13 cellular contexts compared by ENCODE assay signal in the genomic region with DNA sequence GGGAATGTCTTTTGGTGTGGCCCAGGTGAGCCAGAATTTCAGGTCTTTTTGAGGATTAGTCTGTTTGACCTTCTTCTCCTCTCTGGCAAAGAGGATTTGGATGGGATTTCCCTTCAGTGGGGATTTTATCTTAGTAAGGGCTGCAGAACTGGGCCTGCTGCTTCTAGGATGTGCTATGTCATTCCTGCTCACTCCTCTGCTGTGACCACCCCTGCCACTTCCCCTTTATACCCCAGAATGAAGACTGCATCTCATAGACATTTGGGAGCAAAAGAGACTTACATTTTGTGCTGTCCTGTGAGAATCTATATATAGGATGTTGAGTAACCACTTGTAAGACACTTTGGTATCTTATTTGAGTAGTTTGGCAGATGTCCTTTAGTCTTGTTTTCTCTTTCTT.
DNase-seq lines count a peak whose midpoint lies in the region; ATAC-seq and TF ChIP-seq lines count a peak whose summit lies in the region.
"Had no signal": no experiment of that assay in that cellular context is flagged by ENCODE, and none has a peak within 500 bp of the region (broad histone marks: within the 10 kb centered on the region; RNA-seq: fewer than 3 reads in every experiment).

No MANE protein-coding gene starts in this region.

- H3K36me3 Mint-ChIP-seq in immature natural killer cell (no peaks in the 10 kb centered on the region), osteocyte (ENCODE audit: unreplicated experiment) (no peaks in the 10 kb centered on the region)

- DNase-seq in AML-193 (lab: John Stamatoyannopoulos, UW) (peak; percentile 67 to 77), SJSA1 (ENCODE audit: low read depth in 1 of 2, low spot score in 2 of 2) (no peak), immature natural killer cell (no peak), HPDE6-E6E7 (ENCODE audit: extremely low spot score) (no peak), osteocyte (ENCODE audit: extremely low spot score, unreplicated experiment) (no peak), G401 (ENCODE audit: low spot score) (no peak), NCI-H748 treated with DMSO at 0.1 percent for 48 hours (lab: John Stamatoyannopoulos, UW) (no peak)
- DNase-seq: central memory CD4-positive, alpha-beta T cell; NCI-H2227 treated with DMSO at 0.1 percent for 48 hours; small intestine had no signal

- no peak for TF ChIP-seq CTCF in osteocyte (IDR thresholded peaks at IDR 0.05)

- peak overlapping the region; percentile 58 to 91 (median 86) for H3K27ac Mint-ChIP-seq in immature natural killer cell
- no peak overlapping the region for H3K27ac Mint-ChIP-seq in osteocyte (ENCODE audit: unreplicated experiment)

- H3K9me3 ChIP-seq in SJSA1 (replicated peaks) = no peaks in the 10 kb centered on the region

- in situ Hi-C loops in G401 (cut with HindIII; ENCODE audit: low sequenced_read_pairs) = no loop called here

- peak; percentile 20 for ATAC-seq in GM21737 (IDR thresholded peaks at IDR 0.05; ENCODE audit: unreplicated experiment)

- peak overlapping the region; percentile 78 for H3K27ac ChIP-seq in SJSA1
- H3K27ac ChIP-seq: foreskin keratinocyte had no signal

- H3K4me3 Mint-ChIP-seq in immature natural killer cell (peak overlapping the region; percentile 26 to 81 (median 65)), osteocyte (ENCODE audit: unreplicated experiment) (no peak overlapping the region)

- H3K9me3 Mint-ChIP-seq in immature natural killer cell (no peaks in the 10 kb centered on the region), osteocyte (ENCODE audit: unreplicated experiment) (no peaks in the 10 kb centered on the region)
- H3K9me3 Mint-ChIP-seq: T-helper 1 cell treated with Interleukin-12 subunit alpha and Interleukin-12 subunit beta and Interleukin-4 antibody, amounts not matched to agents 30 μg/mL and 1 μg/mL, for 36 hours had no signal

- H3K4me1 Mint-ChIP-seq in immature natural killer cell (peaks cover 89 to 97% of the 10 kb centered on the region in 2 donors), osteocyte (ENCODE audit: unreplicated experiment) (peaks cover 11% of the 10 kb centered on the region)

- no peak overlapping the region for H3K4me3 ChIP-seq in SJSA1

- no peaks in the 10 kb centered on the region for H3K27me3 ChIP-seq in SJSA1 (replicated peaks)
- H3K27me3 ChIP-seq: foreskin keratinocyte had no signal

- H3K36me3 ChIP-seq in SJSA1 = no peaks in the 10 kb centered on the region

- peaks cover 70% of the 10 kb centered on the region for H3K4me1 ChIP-seq in SJSA1 (replicated peaks)
- H3K4me1 ChIP-seq: foreskin keratinocyte had no signal

- H3K27me3 Mint-ChIP-seq in immature natural killer cell (ENCODE audit: low read depth in 3 of 3) (peaks cover 0 to 3% (median 2%) of the 10 kb centered on the region in 3 donors), osteocyte (ENCODE audit: unreplicated experiment) (no peaks in the 10 kb centered on the region)

Comparison
In these comparisons a context has a peak if more than half of its experiments do, and no peak if none do; other contexts are left out.
1. DNase-seq: peak in AML-193 (2 of 2); none in SJSA1 (0 of 2), immature natural killer cell (0 of 3), HPDE6-E6E7 (single experiment), osteocyte (single experiment), G401 (single experiment) and NCI-H748 treated with DMSO at 0.1 percent for 48 hours (single experiment).